21 cellular contexts compared by ENCODE assay signal in the genomic region with DNA sequence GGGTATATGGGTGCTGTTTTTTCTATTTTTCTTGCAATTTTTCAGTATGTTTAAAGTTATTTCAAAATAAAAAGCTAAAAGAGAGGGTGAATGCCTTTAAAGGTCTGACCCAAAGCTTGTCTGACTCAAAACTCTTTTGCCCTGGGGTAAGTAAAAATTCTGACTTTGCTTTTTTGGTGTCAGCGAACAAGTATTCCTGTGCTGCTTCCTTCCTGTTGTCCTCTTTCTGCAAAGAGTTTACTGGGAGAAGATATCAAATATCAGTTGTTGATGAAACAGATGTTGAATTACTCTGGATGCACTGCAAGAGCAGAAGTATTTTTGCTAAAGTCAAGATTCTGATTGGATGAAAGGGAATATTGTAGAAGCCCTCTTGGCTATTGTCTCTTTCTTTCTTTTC.
"Had no signal": no experiment of that assay in that cellular context is flagged by ENCODE, and none has a peak within 500 bp of the region (broad histone marks: within the 10 kb centered on the region; RNA-seq: fewer than 3 reads in every experiment).

No MANE protein-coding gene starts in this region.

- H3K9me3 Mint-ChIP-seq: activated CD4-positive, alpha-beta T cell treated with anti-CD3 and anti-CD28 coated beads, Interleukin-2, amount 10 ng/mL, durations not matched to agents 24 days and 14 days; activated CD8-positive, alpha-beta T cell treated with anti-CD3 and anti-CD28 coated beads for 36 hours; activated naive CD8-positive, alpha-beta T cell treated with anti-CD3 and anti-CD28 coated beads for 36 hours; activated T-helper 17 cell treated with anti-CD3 and anti-CD28 coated beads, Interleukin-2, amount 50 U/mL, for 72 hours; mesothelial cell of epicardium had no signal

- H3K27ac Mint-ChIP-seq: activated CD4-positive, alpha-beta T cell treated with anti-CD3 and anti-CD28 coated beads, Interleukin-2, amount 10 ng/mL, durations not matched to agents 24 days and 14 days; activated CD8-positive, alpha-beta T cell treated with anti-CD3 and anti-CD28 coated beads for 36 hours; activated naive CD8-positive, alpha-beta T cell treated with anti-CD3 and anti-CD28 coated beads for 36 hours; activated T-helper 17 cell treated with anti-CD3 and anti-CD28 coated beads, Interleukin-2, amount 50 U/mL, for 72 hours; mesothelial cell of epicardium; progenitor cell of endocrine pancreas had no signal

- ATAC-seq: activated CD8-positive, alpha-beta T cell treated with anti-CD3 and anti-CD28 coated beads for 36 hours; activated T-helper 17 cell treated with anti-CD3 and anti-CD28 coated beads, Interleukin-2, amount 50 U/mL, for 72 hours; left lung had no signal

- H3K4me1 Mint-ChIP-seq: activated CD4-positive, alpha-beta T cell treated with anti-CD3 and anti-CD28 coated beads, Interleukin-2, amount 10 ng/mL, durations not matched to agents 24 days and 14 days; activated naive CD8-positive, alpha-beta T cell treated with anti-CD3 and anti-CD28 coated beads for 36 hours; activated T-helper 17 cell treated with anti-CD3 and anti-CD28 coated beads, Interleukin-2, amount 50 U/mL, for 72 hours had no signal

- H3K36me3 Mint-ChIP-seq: activated naive CD8-positive, alpha-beta T cell treated with anti-CD3 and anti-CD28 coated beads for 36 hours; mesothelial cell of epicardium had no signal

- H3K4me3 Mint-ChIP-seq: activated CD4-positive, alpha-beta T cell treated with anti-CD3 and anti-CD28 coated beads, Interleukin-2, amount 10 ng/mL, durations not matched to agents 24 days and 14 days; activated CD8-positive, alpha-beta T cell treated with anti-CD3 and anti-CD28 coated beads for 36 hours; activated naive CD8-positive, alpha-beta T cell treated with anti-CD3 and anti-CD28 coated beads for 36 hours; activated T-helper 17 cell treated with anti-CD3 and anti-CD28 coated beads, Interleukin-2, amount 50 U/mL, for 72 hours; mesothelial cell of epicardium; nephron progenitor cell had no signal

- H3K4me3 ChIP-seq: dorsolateral prefrontal cortex, left lung, vagina had no signal

- H3K27me3 Mint-ChIP-seq: progenitor cell of endocrine pancreas had no signal

- DNase-seq: activated CD4-positive, alpha-beta T cell treated with anti-CD3 and anti-CD28 coated beads, Interleukin-2, amount 10 ng/mL, durations not matched to agents 24 days and 14 days; activated CD8-positive, alpha-beta T cell treated with anti-CD3 and anti-CD28 coated beads for 36 hours; activated naive CD4-positive, alpha-beta T cell; activated naive CD8-positive, alpha-beta T cell treated with anti-CD3 and anti-CD28 coated beads for 36 hours; activated T-cell treated with anti-CD3 and anti-CD28 coated beads, Interleukin-2, amount 50 U/mL, for 1 hour; amygdala; dorsolateral prefrontal cortex; foreskin melanocyte; glutamatergic neuron; hippocampal formation; kidney; left lung; nephron progenitor cell; occipital lobe; stimulated activated CD4-positive, alpha-beta T cell treated with anti-CD3 and anti-CD28 coated beads, Interleukin-2, amount 100 ng/mL, for 24 hours; stimulated activated naive CD4-positive, alpha-beta T cell treated with Interleukin-2 at 50 U/mL for 16 hours; trophoblast cell had no signal
